In the genomic region with DNA sequence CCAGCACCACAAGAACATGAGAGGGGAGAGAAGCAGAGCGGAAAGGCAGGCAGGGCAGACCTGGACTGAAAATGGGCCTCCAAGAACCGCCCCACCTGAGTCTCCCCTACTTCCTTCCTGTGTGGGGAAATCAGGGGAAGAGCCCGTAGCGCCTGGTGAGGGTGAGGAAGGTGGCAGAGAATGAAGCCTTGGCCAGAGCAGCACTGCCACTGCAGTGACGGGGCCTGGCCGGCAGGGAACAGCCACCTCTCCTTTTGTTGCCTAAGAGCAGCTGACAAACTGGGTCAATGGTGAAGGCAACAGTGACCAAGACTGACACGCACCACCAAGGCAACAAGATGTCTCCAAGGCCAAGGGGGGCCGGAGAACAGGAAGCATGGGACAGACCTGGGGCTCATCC, we compare ENCODE assay signal across 13 cellular contexts. TPM values are rescaled to one million over a fixed set of nuclear protein-coding genes. Genes with fewer than 3 reads are reported as not detected.
DNase-seq lines count a peak whose midpoint lies in the region; ATAC-seq and TF ChIP-seq lines count a peak whose summit lies in the region.
"Had no signal": no experiment of that assay in that cellular context is flagged by ENCODE, and none has a peak within 500 bp of the region (broad histone marks: within the 10 kb centered on the region; RNA-seq: fewer than 3 reads in every experiment).

No MANE protein-coding gene starts in this region.

- H3K4me3 Mint-ChIP-seq in natural killer cell treated with Interleukin-12 subunit alpha and Interleukin-12 subunit beta and Interleukin-15 and Interleukin-18, amount 100 ng/mL, for 72 hours: peak overlapping the region; percentile 20
- no peak overlapping the region for H3K4me3 Mint-ChIP-seq in CD4-positive, alpha-beta T cell
- H3K4me3 Mint-ChIP-seq: activated CD4-positive, alpha-beta T cell treated with anti-CD3 and anti-CD28 coated beads, Interleukin-2, amount 10 ng/mL, durations not matched to agents 24 days and 14 days; stimulated activated naive CD8-positive, alpha-beta T cell treated with anti-CD3 and anti-CD28 coated beads, Interleukin-15, Interleukin-2, amounts not matched to agents 100 ng/mL and 50 ng/mL, for 24 hours had no signal

- peak overlapping the region in 1 of 2 donors; percentile 11 for H3K27ac Mint-ChIP-seq in natural killer cell treated with Interleukin-12 subunit alpha and Interleukin-12 subunit beta and Interleukin-15 and Interleukin-18, amount 100 ng/mL, for 72 hours
- no peak overlapping the region for H3K27ac Mint-ChIP-seq in CD4-positive, alpha-beta T cell
- H3K27ac Mint-ChIP-seq: activated CD4-positive, alpha-beta T cell treated with anti-CD3 and anti-CD28 coated beads, Interleukin-2, amount 10 ng/mL, durations not matched to agents 24 days and 14 days; stimulated activated naive CD8-positive, alpha-beta T cell treated with anti-CD3 and anti-CD28 coated beads, Interleukin-15, Interleukin-2, amounts not matched to agents 100 ng/mL and 50 ng/mL, for 24 hours had no signal

- no peaks in the 10 kb centered on the region for H3K9me3 Mint-ChIP-seq in natural killer cell treated with Interleukin-12 subunit alpha and Interleukin-12 subunit beta and Interleukin-15 and Interleukin-18, amount 100 ng/mL, for 72 hours
- H3K9me3 Mint-ChIP-seq in CD4-positive, alpha-beta T cell: no peaks in the 10 kb centered on the region
- H3K9me3 Mint-ChIP-seq: activated CD4-positive, alpha-beta T cell treated with anti-CD3 and anti-CD28 coated beads, Interleukin-2, amount 10 ng/mL, durations not matched to agents 24 days and 14 days; activated naive CD4-positive, alpha-beta T cell treated with anti-CD3 and anti-CD28 coated beads, Interleukin-2, amount 50 U/mL, for 72 hours; stimulated activated naive CD8-positive, alpha-beta T cell treated with anti-CD3 and anti-CD28 coated beads, Interleukin-15, Interleukin-2, amounts not matched to agents 100 ng/mL and 50 ng/mL, for 24 hours had no signal

- DNase-seq in GM10248 (ENCODE audit: extremely low spot score) (peak; percentile 30), Panc1 (ENCODE audit: low read depth, low spot score) (no peak), erythroblast (lab: John Stamatoyannopoulos, UW) (no peak), NCI-H1417 treated with DMSO at 0.1 percent for 48 hours (lab: John Stamatoyannopoulos, UW) (no peak)
- DNase-seq in natural killer cell treated with Interleukin-12 subunit alpha and Interleukin-12 subunit beta and Interleukin-15 and Interleukin-18, amount 100 ng/mL, for 72 hours (ENCODE audit: low spot score): no peak
- DNase-seq in CD4-positive, alpha-beta T cell: no peak
- DNase-seq: activated CD4-positive, alpha-beta T cell treated with anti-CD3 and anti-CD28 coated beads, Interleukin-2, amount 10 ng/mL, durations not matched to agents 24 days and 14 days; NCI-H524 treated with DMSO at 0.1 percent for 48 hours; stimulated activated CD4-positive, alpha-beta T cell treated with anti-CD3 and anti-CD28 coated beads, Interleukin-2, amount 100 ng/mL, for 24 hours had no signal

- POLR2A ChIA-PET in GM10248 (lab: Yijun Ruan, JAX): no interaction called here
- POLR2A ChIA-PET in Panc1 (lab: Charles Lee): no interaction called here
- POLR2A ChIA-PET in CD4-positive, alpha-beta T cell (lab: Charles Lee): no interaction called here

- H3K36me3 Mint-ChIP-seq in natural killer cell treated with Interleukin-12 subunit alpha and Interleukin-12 subunit beta and Interleukin-15 and Interleukin-18, amount 100 ng/mL, for 72 hours: no peaks in the 10 kb centered on the region
- no peaks in the 10 kb centered on the region for H3K36me3 Mint-ChIP-seq in CD4-positive, alpha-beta T cell (ENCODE audit: low read depth)
- H3K36me3 Mint-ChIP-seq: activated naive CD4-positive, alpha-beta T cell treated with anti-CD3 and anti-CD28 coated beads, Interleukin-2, amount 50 U/mL, for 72 hours had no signal

- CTCF ChIA-PET in GM10248 (lab: Yijun Ruan, JAX) (interaction anchor here (0.8 to 3.0 kb wide), 14 partner anchors 8 to 194 kb away, joined by 3 to 11 read pairs (median 3); no protein-coding TSS in a partner anchor), Panc1 (lab: Charles Lee) (no interaction called here)
- CTCF ChIA-PET in CD4-positive, alpha-beta T cell (lab: Charles Lee): no interaction called here

- BruUV-seq in Panc1 (replicated peaks; lab: Mats Ljungman, UMichigan): no TSS peak

- ATAC-seq in HG02623 (IDR thresholded peaks at IDR 0.05; ENCODE audit: unreplicated experiment): peak; percentile 55
- no peak for ATAC-seq in Panc1
- ATAC-seq in natural killer cell treated with Interleukin-12 subunit alpha and Interleukin-12 subunit beta and Interleukin-15 and Interleukin-18, amount 100 ng/mL, for 72 hours: peak; percentile 52 to 79
- no peak for ATAC-seq in HG03521 (IDR thresholded peaks at IDR 0.05; ENCODE audit: unreplicated experiment)
- no peak for ATAC-seq in CD4-positive, alpha-beta T cell (ENCODE audit: poor library complexity)

- no peaks in the 10 kb centered on the region for H3K27me3 Mint-ChIP-seq in natural killer cell treated with Interleukin-12 subunit alpha and Interleukin-12 subunit beta and Interleukin-15 and Interleukin-18, amount 100 ng/mL, for 72 hours
- H3K27me3 Mint-ChIP-seq in CD4-positive, alpha-beta T cell: no peaks in the 10 kb centered on the region
- H3K27me3 Mint-ChIP-seq: activated CD4-positive, alpha-beta T cell treated with anti-CD3 and anti-CD28 coated beads, Interleukin-2, amount 10 ng/mL, durations not matched to agents 24 days and 14 days; stimulated activated naive CD8-positive, alpha-beta T cell treated with anti-CD3 and anti-CD28 coated beads, Interleukin-15, Interleukin-2, amounts not matched to agents 100 ng/mL and 50 ng/mL, for 24 hours had no signal

- peak; percentile 16 for TF ChIP-seq CTCF in GM10248 (IDR thresholded peaks at IDR 0.05; ENCODE audit: control extremely low read depth, extremely low read depth, low read depth, missing control alignments)
- no peak for TF ChIP-seq CTCF in Panc1 (IDR thresholded peaks at IDR 0.05)
- no peak for TF ChIP-seq CTCF in CD4-positive, alpha-beta T cell (IDR thresholded peaks at IDR 0.05)

- peaks cover 11% of the 10 kb centered on the region for H3K4me1 ChIP-seq in Panc1 (ENCODE audit: control insufficient read depth, insufficient read depth, low read length)

- peaks cover 7 to 13% of the 10 kb centered on the region in 2 donors for H3K4me1 Mint-ChIP-seq in natural killer cell treated with Interleukin-12 subunit alpha and Interleukin-12 subunit beta and Interleukin-15 and Interleukin-18, amount 100 ng/mL, for 72 hours (ENCODE audit: low read depth in 2 of 2)
- peaks cover 7% of the 10 kb centered on the region for H3K4me1 Mint-ChIP-seq in CD4-positive, alpha-beta T cell (ENCODE audit: low read depth)

- H3K27me3 ChIP-seq in Panc1 (ENCODE audit: control insufficient read depth, insufficient read depth, low read length): no peaks in the 10 kb centered on the region
- no peaks in the 10 kb centered on the region for H3K27me3 ChIP-seq in CD4-positive, alpha-beta T cell (ENCODE audit: control insufficient read depth, insufficient read depth, low read length)

- TF ChIP-seq POLR2A in erythroblast (IDR thresholded peaks at IDR 0.05; ENCODE audit: low read length): no peak

- no peaks in the 10 kb centered on the region for H3K36me3 ChIP-seq in Panc1 (ENCODE audit: control insufficient read depth, insufficient read depth, low read length)

- intact Hi-C loops in Panc1 (cut with micrococcal nuclease; ENCODE audit: unreplicated experiment): no loop called here
- intact Hi-C loops in CD4-positive, alpha-beta T cell (cut with DNase I, micrococcal nuclease): no loop called here

- H3K27ac ChIP-seq in Panc1 (ENCODE audit: low read length): peak overlapping the region; percentile 66
- H3K27ac ChIP-seq in CD4-positive, alpha-beta T cell (ENCODE audit: low read depth, low read length): no peak overlapping the region

- no peak overlapping the region for H3K4me3 ChIP-seq in Panc1 (ENCODE audit: low read depth in 2 of 2, low read length in 2 of 2)

- in situ Hi-C loops in Panc1 (cut with HindIII; ENCODE audit: low pct_unique_long_range_greater_than_20kb, low sequenced_read_pairs): no loop called here

- H3K9me3 ChIP-seq in Panc1 (ENCODE audit: control insufficient read depth, insufficient read depth, low read depth, low read length): no peaks in the 10 kb centered on the region
- no peaks in the 10 kb centered on the region for H3K9me3 ChIP-seq in CD4-positive, alpha-beta T cell (ENCODE audit: control insufficient read depth, low read length)

RNA-seq across cellular contexts. Expression of a gene that starts 58.4 kb away (rescaled TPM):
- 13.5 TPM for total RNA-seq in Panc1 (2021; ENCODE audit: unreplicated experiment)
- 7.3 TPM for polyA plus RNA-seq in Panc1 (2012; ENCODE audit: insufficient read length)
- total RNA-seq in natural killer cell treated with Interleukin-12 subunit alpha and Interleukin-12 subunit beta and Interleukin-15 and Interleukin-18, amount 100 ng/mL, for 72 hours: 10 to 100 TPM in 1 of 2 donors, 1 to 10 TPM in 1; 9.2 to 21.6 TPM
- total RNA-seq in CD4-positive, alpha-beta T cell: 1 to 10 TPM; 5.1 to 5.4 TPM

Comparison
In these comparisons a context has a peak if more than half of its experiments do, and no peak if none do; other contexts are left out.
1. ATAC-seq: peak in HG02623 (single experiment) and natural killer cell treated with Interleukin-12 subunit alpha and Interleukin-12 subunit beta and Interleukin-15 and Interleukin-18, amount 100 ng/mL, for 72 hours (2 of 2); none in Panc1 (single experiment), HG03521 (single experiment) and CD4-positive, alpha-beta T cell (single experiment).